1 cellular context compared by ENCODE assay signal in the genomic region with DNA sequence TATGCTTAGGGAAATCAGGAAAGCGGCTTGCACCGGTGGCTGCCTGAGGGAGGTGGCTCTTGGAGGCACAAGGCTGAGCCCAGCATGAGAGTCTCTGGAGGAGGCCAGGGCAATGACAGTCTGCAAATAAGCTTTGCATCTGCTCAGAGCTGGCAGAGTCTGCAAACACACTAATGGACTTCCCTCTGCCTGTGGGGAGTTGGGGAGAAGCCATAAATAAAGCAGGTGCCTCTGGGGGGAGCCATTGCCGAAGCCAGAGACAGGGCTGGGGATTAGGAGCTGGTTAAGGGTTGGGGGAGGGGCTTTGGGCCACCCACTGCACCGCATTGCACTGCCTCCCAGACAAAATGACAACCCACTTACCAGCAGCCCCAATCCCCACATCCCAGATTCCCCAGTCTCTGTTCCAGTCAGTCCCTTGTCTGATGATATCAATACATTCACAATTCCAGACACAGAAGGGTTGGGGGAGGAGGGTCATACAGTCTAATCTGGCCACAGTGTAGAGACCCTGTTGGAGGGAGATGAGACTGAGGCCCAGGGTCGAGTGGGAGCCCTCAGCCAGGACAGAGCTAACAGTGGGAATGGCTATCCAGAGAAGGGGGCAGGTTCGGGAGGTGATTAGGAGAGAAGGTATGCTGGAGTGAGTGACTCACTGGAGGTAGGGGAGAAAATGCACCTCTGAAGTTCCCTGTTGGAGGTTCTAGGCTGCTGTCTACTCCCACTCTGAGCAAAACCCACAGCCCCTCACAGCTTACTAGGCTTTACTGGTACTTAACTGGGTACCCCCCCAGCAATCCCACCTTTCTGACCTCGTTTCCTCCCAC.
TF ChIP-seq lines count a peak whose summit lies in the region.

No MANE protein-coding gene starts in this region.

TF ChIP-seq in WTC11, 78 proteins besides CTCF, POLR2A, EP300 and RAD21 (continued from another document):
- TF ChIP-seq TP53 (CRISPR knock-in tag; IDR thresholded peaks at IDR 0.05) (no peak), ZNF121 (CRISPR knock-in tag; IDR thresholded peaks at IDR 0.05) (peak; percentile 85), GRHL2 (CRISPR knock-in tag; IDR thresholded peaks at IDR 0.05; ENCODE audit: insufficient replicate concordance, severe bottlenecking) (no peak), ZNF317 (CRISPR knock-in tag; IDR thresholded peaks at IDR 0.05; ENCODE audit: borderline replicate concordance, low read depth) (no peak), GTF2I (CRISPR knock-in tag; conservative IDR thresholded peaks at IDR 0.05) (no peak), FOXJ3 (CRISPR knock-in tag; IDR thresholded peaks at IDR 0.05; ENCODE audit: borderline replicate concordance) (no peak), ESRRA (CRISPR knock-in tag; IDR thresholded peaks at IDR 0.05; ENCODE audit: borderline replicate concordance) (no peak), ATF2 (CRISPR knock-in tag; IDR thresholded peaks at IDR 0.05; ENCODE audit: borderline replicate concordance, low read depth) (no peak), ZMAT4 (CRISPR knock-in tag; IDR thresholded peaks at IDR 0.05) (no peak), JUN (CRISPR knock-in tag; IDR thresholded peaks at IDR 0.05) (no peak), RORB (CRISPR knock-in tag; IDR thresholded peaks at IDR 0.05) (no peak)
- TF ChIP-seq, protein P1, sequence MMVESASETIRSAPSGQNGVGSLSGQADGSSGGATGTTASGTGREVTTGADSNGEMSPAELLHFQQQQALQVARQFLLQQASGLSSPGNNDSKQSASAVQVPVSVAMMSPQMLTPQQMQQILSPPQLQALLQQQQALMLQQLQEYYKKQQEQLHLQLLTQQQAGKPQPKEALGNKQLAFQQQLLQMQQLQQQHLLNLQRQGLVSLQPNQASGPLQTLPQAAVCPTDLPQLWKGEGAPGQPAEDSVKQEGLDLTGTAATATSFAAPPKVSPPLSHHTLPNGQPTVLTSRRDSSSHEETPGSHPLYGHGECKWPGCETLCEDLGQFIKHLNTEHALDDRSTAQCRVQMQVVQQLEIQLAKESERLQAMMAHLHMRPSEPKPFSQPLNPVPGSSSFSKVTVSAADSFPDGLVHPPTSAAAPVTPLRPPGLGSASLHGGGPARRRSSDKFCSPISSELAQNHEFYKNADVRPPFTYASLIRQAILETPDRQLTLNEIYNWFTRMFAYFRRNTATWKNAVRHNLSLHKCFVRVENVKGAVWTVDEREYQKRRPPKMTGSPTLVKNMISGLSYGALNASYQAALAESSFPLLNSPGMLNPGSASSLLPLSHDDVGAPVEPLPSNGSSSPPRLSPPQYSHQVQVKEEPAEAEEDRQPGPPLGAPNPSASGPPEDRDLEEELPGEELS (CRISPR knock-in tag; IDR thresholded peaks at IDR 0.05) = no peak
- TF ChIP-seq, protein P2, sequence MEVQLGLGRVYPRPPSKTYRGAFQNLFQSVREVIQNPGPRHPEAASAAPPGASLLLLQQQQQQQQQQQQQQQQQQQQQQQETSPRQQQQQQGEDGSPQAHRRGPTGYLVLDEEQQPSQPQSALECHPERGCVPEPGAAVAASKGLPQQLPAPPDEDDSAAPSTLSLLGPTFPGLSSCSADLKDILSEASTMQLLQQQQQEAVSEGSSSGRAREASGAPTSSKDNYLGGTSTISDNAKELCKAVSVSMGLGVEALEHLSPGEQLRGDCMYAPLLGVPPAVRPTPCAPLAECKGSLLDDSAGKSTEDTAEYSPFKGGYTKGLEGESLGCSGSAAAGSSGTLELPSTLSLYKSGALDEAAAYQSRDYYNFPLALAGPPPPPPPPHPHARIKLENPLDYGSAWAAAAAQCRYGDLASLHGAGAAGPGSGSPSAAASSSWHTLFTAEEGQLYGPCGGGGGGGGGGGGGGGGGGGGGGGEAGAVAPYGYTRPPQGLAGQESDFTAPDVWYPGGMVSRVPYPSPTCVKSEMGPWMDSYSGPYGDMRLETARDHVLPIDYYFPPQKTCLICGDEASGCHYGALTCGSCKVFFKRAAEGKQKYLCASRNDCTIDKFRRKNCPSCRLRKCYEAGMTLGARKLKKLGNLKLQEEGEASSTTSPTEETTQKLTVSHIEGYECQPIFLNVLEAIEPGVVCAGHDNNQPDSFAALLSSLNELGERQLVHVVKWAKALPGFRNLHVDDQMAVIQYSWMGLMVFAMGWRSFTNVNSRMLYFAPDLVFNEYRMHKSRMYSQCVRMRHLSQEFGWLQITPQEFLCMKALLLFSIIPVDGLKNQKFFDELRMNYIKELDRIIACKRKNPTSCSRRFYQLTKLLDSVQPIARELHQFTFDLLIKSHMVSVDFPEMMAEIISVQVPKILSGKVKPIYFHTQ (CRISPR knock-in tag; IDR thresholded peaks at IDR 0.05) = no peak
- TF ChIP-seq, protein P3, sequence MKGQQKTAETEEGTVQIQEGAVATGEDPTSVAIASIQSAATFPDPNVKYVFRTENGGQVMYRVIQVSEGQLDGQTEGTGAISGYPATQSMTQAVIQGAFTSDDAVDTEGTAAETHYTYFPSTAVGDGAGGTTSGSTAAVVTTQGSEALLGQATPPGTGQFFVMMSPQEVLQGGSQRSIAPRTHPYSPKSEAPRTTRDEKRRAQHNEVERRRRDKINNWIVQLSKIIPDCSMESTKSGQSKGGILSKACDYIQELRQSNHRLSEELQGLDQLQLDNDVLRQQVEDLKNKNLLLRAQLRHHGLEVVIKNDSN (CRISPR knock-in tag; IDR thresholded peaks at IDR 0.05) = no peak
- TF ChIP-seq, protein P4, sequence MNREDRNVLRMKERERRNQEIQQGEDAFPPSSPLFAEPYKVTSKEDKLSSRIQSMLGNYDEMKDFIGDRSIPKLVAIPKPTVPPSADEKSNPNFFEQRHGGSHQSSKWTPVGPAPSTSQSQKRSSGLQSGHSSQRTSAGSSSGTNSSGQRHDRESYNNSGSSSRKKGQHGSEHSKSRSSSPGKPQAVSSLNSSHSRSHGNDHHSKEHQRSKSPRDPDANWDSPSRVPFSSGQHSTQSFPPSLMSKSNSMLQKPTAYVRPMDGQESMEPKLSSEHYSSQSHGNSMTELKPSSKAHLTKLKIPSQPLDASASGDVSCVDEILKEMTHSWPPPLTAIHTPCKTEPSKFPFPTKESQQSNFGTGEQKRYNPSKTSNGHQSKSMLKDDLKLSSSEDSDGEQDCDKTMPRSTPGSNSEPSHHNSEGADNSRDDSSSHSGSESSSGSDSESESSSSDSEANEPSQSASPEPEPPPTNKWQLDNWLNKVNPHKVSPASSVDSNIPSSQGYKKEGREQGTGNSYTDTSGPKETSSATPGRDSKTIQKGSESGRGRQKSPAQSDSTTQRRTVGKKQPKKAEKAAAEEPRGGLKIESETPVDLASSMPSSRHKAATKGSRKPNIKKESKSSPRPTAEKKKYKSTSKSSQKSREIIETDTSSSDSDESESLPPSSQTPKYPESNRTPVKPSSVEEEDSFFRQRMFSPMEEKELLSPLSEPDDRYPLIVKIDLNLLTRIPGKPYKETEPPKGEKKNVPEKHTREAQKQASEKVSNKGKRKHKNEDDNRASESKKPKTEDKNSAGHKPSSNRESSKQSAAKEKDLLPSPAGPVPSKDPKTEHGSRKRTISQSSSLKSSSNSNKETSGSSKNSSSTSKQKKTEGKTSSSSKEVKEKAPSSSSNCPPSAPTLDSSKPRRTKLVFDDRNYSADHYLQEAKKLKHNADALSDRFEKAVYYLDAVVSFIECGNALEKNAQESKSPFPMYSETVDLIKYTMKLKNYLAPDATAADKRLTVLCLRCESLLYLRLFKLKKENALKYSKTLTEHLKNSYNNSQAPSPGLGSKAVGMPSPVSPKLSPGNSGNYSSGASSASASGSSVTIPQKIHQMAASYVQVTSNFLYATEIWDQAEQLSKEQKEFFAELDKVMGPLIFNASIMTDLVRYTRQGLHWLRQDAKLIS (CRISPR knock-in tag; IDR thresholded peaks at IDR 0.05; ENCODE audit: borderline replicate concordance) = no peak
TF ChIP-seq in WTC11: peak in this region for 3.
